ENCODE assay signal across 10 cellular contexts in genomic region chrX:21150208-21150607, GRCh38.
"Had no signal": no experiment of that assay in that cellular context is flagged by ENCODE, and none has a peak within 500 bp of the region (broad histone marks: within the 10 kb centered on the region; RNA-seq: fewer than 3 reads in every experiment).

No MANE protein-coding gene starts in this region.

- H3K27ac ChIP-seq: HL-60 had no signal

- H3K4me2 ChIP-seq: GM23338 had no signal

- DNase-seq: H7, HFFc6, IMR-90, KG1 had no signal

- H3K4me3 ChIP-seq: GM23338, HAP-1, K562 had no signal

- ATAC-seq: GM23338, HCT116, K562 had no signal

- H3K4me1 ChIP-seq: HAP-1 had no signal

- H3K9me3 ChIP-seq: HAP-1 had no signal

- FAIRE-seq: H1, K562 had no signal

- H3K36me3 ChIP-seq: HAP-1 had no signal
